In genomic region chr17:58303981-58304734, GRCh38 we compare ENCODE assay signal across 1 cellular context.
TF ChIP-seq lines count a peak whose summit lies in the region.

No MANE protein-coding gene starts in this region.

TF ChIP-seq in H1, 55 proteins besides CTCF, POLR2A, EP300 and RAD21:
- TF ChIP-seq SP1 (IDR thresholded peaks at IDR 0.05; ENCODE audit: low read depth, low read length) (0 out of 2 replicates have a peak, but pooled peaks have one; percentile 10), TAF1 (IDR thresholded peaks at IDR 0.05; ENCODE audit: low read depth, low read length) (no peak), MAX (IDR thresholded peaks at IDR 0.05) (peak; percentile 63; the same call in 1 of the 2 replicates), NRF1 (IDR thresholded peaks at IDR 0.05; ENCODE audit: low read depth, low read length) (no peak)
